In genomic region chr14:57383125-57383524, GRCh38 we compare ENCODE assay signal across 14 cellular contexts.
"Had no signal": no experiment of that assay in that cellular context is flagged by ENCODE, and none has a peak within 500 bp of the region (broad histone marks: within the 10 kb centered on the region; RNA-seq: fewer than 3 reads in every experiment).

No MANE protein-coding gene starts in this region.

- H3K9me3 Mint-ChIP-seq: activated naive CD4-positive, alpha-beta T cell treated with anti-CD3 and anti-CD28 coated beads, Interleukin-2, amount 50 U/mL, for 72 hours; activated T-cell treated with anti-CD3 and anti-CD28 coated beads, Interleukin-2, amount 50 U/mL, for 72 hours; type B pancreatic cell had no signal

- H3K27me3 ChIP-seq: adrenal gland, esophagus squamous epithelium, stomach had no signal

- H3K36me3 Mint-ChIP-seq: activated naive CD4-positive, alpha-beta T cell treated with anti-CD3 and anti-CD28 coated beads, Interleukin-2, amount 50 U/mL, for 72 hours; type B pancreatic cell had no signal

- H3K27ac ChIP-seq: adrenal gland, esophagus squamous epithelium, left lung, skin epidermis, stomach had no signal

- H3K27ac Mint-ChIP-seq: activated naive CD4-positive, alpha-beta T cell treated with anti-CD3 and anti-CD28 coated beads, Interleukin-2, amount 50 U/mL, for 72 hours; activated T-cell treated with anti-CD3 and anti-CD28 coated beads, Interleukin-2, amount 50 U/mL, for 72 hours; progenitor cell of endocrine pancreas; type B pancreatic cell had no signal

- H3K4me3 Mint-ChIP-seq: activated T-cell treated with anti-CD3 and anti-CD28 coated beads, Interleukin-2, amount 50 U/mL, for 72 hours; type B pancreatic cell had no signal

- H3K4me3 ChIP-seq: adrenal gland, esophagus squamous epithelium, left lung, skin epidermis, stomach had no signal

- ATAC-seq: activated naive CD4-positive, alpha-beta T cell treated with anti-CD3 and anti-CD28 coated beads, Interleukin-2, amount 50 U/mL, for 72 hours; activated T-cell treated with anti-CD3 and anti-CD28 coated beads, Interleukin-2, amount 50 U/mL, for 72 hours; left lung had no signal

- H3K36me3 ChIP-seq: adrenal gland, esophagus squamous epithelium, left lung, stomach had no signal

- H3K4me1 ChIP-seq: adrenal gland, esophagus squamous epithelium, stomach had no signal

- H3K9me3 ChIP-seq: adrenal gland, esophagus squamous epithelium, left lung, stomach had no signal

- DNase-seq: activated CD4-positive, alpha-beta T cell treated with anti-CD3 and anti-CD28 coated beads, Interleukin-2, amount 50 U/mL, for 4 hours; activated effector memory CD4-positive, alpha-beta T cell treated with anti-CD3 and anti-CD28 coated beads, Interleukin-2, amount 50 U/mL, for 16 hours; activated T-cell treated with anti-CD3 and anti-CD28 coated beads, Interleukin-2, amount 50 U/mL, for 72 hours; adrenal gland; effector CD8-positive, alpha-beta T cell; esophagus squamous epithelium; hypothalamus; left lung; stimulated activated CD4-positive, alpha-beta T cell treated with anti-CD3 and anti-CD28 coated beads, Interleukin-4, amount 100 ng/mL, for 1 hour; stomach had no signal
